ENCODE assay signal across 3 cellular contexts in genomic region chr1:161451698-161452348, GRCh38. TPM values are rescaled to one million over a fixed set of nuclear protein-coding genes. Genes with fewer than 3 reads are reported as not detected.
"Had no signal": no experiment of that assay in that cellular context is flagged by ENCODE, and none has a peak within 500 bp of the region (broad histone marks: within the 10 kb centered on the region; RNA-seq: fewer than 3 reads in every experiment).

No MANE protein-coding gene starts in this region.

RNA-seq across cellular contexts. Expression of gene FCGR2A, which starts 53.4 kb away (rescaled TPM):
- total RNA-seq: activated CD8-positive, alpha-beta T cell treated with anti-CD3 and anti-CD28 coated beads for 36 hours; activated T-helper 17 cell treated with anti-CD3 and anti-CD28 coated beads, Interleukin-2, amount 50 U/mL, for 72 hours; chondrocyte had no signal
